In genomic region chr3:141410861-141411771, GRCh38 we compare ENCODE assay signal across 8 cellular contexts. TPM values are rescaled to one million over a fixed set of nuclear protein-coding genes. Genes with fewer than 3 reads are reported as not detected.
DNase-seq lines count a peak whose midpoint lies in the region; ATAC-seq and TF ChIP-seq lines count a peak whose summit lies in the region.

No MANE protein-coding gene starts in this region.

- H3K4me2 ChIP-seq in mammary epithelial cell (ENCODE audit: insufficient read depth, low read depth, low read length): peak overlapping the region; percentile 86

- 0 out of 2 replicates have a peak, but pooled peaks cover 2% of the 10 kb centered on the region for H3K36me3 ChIP-seq in Panc1 (ENCODE audit: control insufficient read depth, insufficient read depth, low read length)
- H3K36me3 ChIP-seq in mammary epithelial cell (ENCODE audit: insufficient read depth, low read length): peaks cover 23% of the 10 kb centered on the region
- peaks cover 0 to 6% of the 10 kb centered on the region in 2 donors for H3K36me3 ChIP-seq in thyroid gland

- H2AFZ ChIP-seq in mammary epithelial cell (ENCODE audit: low read depth, low read length): peak overlapping the region; percentile 7

- no peak for TF ChIP-seq CTCF in Panc1 (IDR thresholded peaks at IDR 0.05)
- TF ChIP-seq CTCF in mammary epithelial cell (conservative IDR thresholded peaks at IDR 0.05 in 1 of 2, IDR thresholded peaks at IDR 0.05 in 1 of 2; ENCODE audit: extremely low read depth in 1 of 2, insufficient read depth in 1 of 2, low read depth in 1 of 2, low read length in 2 of 2): no peak
- no peak for TF ChIP-seq CTCF in thyroid gland (IDR thresholded peaks at IDR 0.05)

- in situ Hi-C loops in Panc1 (cut with HindIII; ENCODE audit: low pct_unique_long_range_greater_than_20kb, low sequenced_read_pairs) (no loop called here), mammary epithelial cell (cut with MboI; ENCODE audit: low sequenced_read_pairs in 2 of 2) (no loop called here)

- peak in 1 of 2 donors; percentile 19 for TF ChIP-seq POLR2A in thyroid gland (IDR thresholded peaks at IDR 0.05)

- POLR2A ChIA-PET in Panc1 (lab: Charles Lee): no interaction called here

- 80% methylated on average over 9 of the region's 9 CpGs for WGBS in mammary epithelial cell (ENCODE audit: low coverage, missing lambda C conversion rate)
- WGBS in thyroid gland, 2 donors: 49 to 53% methylated on average over 9 of the region's 9 CpGs

- dilution Hi-C loops in mammary epithelial cell (cut with HindIII; ENCODE audit: low sequenced_read_pairs): loop anchor here (5.0 kb wide), 2 partner anchors 41 to 44 kb away; partner anchors contain the start of gene ZBTB38

- H4K20me1 ChIP-seq in mammary epithelial cell (ENCODE audit: insufficient read depth, low read length): no peaks in the 10 kb centered on the region

- intact Hi-C loops in Panc1 (cut with micrococcal nuclease; ENCODE audit: unreplicated experiment): no loop called here
- intact Hi-C loops in mammary epithelial cell (cut with micrococcal nuclease): no loop called here
- intact Hi-C loops in thyroid gland (cut with DNase I): no loop called here

- ATAC-seq in GM21367 (IDR thresholded peaks at IDR 0.05; ENCODE audit: unreplicated experiment): peak; percentile 35
- peak; percentile 71 for ATAC-seq in Panc1
- no peak for ATAC-seq in GM19452 (IDR thresholded peaks at IDR 0.05; ENCODE audit: unreplicated experiment)

- H3K4me1 ChIP-seq in Panc1 (ENCODE audit: control insufficient read depth, insufficient read depth, low read length) (peaks cover 39% of the 10 kb centered on the region), mammary epithelial cell (ENCODE audit: insufficient read depth, low read length) (peaks cover 52% of the 10 kb centered on the region), thyroid gland (peaks cover 58 to 67% of the 10 kb centered on the region in 2 donors)

- no peak for DNase-seq in Panc1 (ENCODE audit: low read depth, low spot score)
- DNase-seq in mammary epithelial cell: peak; percentile 59
- peak; percentile 69 to 86 for DNase-seq in lung microvascular endothelial cell (ENCODE audit: low read depth in 2 of 2)
- DNase-seq in thyroid gland: no peak
- no peak for DNase-seq in middle frontal gyrus (ENCODE audit: extremely low spot score, low spot score)
- DNase-seq in NK-92 treated with Interleukin-12 subunit alpha and Interleukin-12 subunit beta, amount 100 ng/mL, for 24 hours (lab: John Stamatoyannopoulos, UW): no peak

- H3K9me3 ChIP-seq in Panc1 (ENCODE audit: control insufficient read depth, insufficient read depth, low read depth, low read length): no peaks in the 10 kb centered on the region
- H3K9me3 ChIP-seq in mammary epithelial cell (replicated peaks; ENCODE audit: insufficient read depth, low read length): no peaks in the 10 kb centered on the region
- H3K9me3 ChIP-seq in thyroid gland: no peaks in the 10 kb centered on the region

- H3K27ac ChIP-seq in Panc1 (ENCODE audit: low read length) (peak overlapping the region; percentile 89), mammary epithelial cell (ENCODE audit: insufficient read depth, low read depth, low read length) (peak overlapping the region; percentile 85), thyroid gland (peak overlapping the region; percentile 86 to 98 (median 93))

- peak overlapping the region; percentile 15 for H3K9ac ChIP-seq in mammary epithelial cell (ENCODE audit: insufficient read depth, low read length)

- H3K4me3 ChIP-seq in Panc1 (ENCODE audit: low read depth in 2 of 2, low read length in 2 of 2) (peak overlapping the region in 1 of 2 experiments; percentile 24; a peak in 2 of 4 replicates), mammary epithelial cell (replicated peaks in 1 of 3; ENCODE audit: insufficient read depth in 1 of 3, low read depth in 2 of 3, low read length in 3 of 3) (no peak overlapping the region), thyroid gland (replicated peaks in 1 of 3) (no peak overlapping the region)

- H3K79me2 ChIP-seq in mammary epithelial cell (ENCODE audit: insufficient read depth, low read length): peaks cover 63% of the 10 kb centered on the region

- H3K27me3 ChIP-seq in Panc1 (ENCODE audit: control insufficient read depth, insufficient read depth, low read length) (no peaks in the 10 kb centered on the region), mammary epithelial cell (ENCODE audit: insufficient read depth, low read length) (no peaks in the 10 kb centered on the region), thyroid gland (no peaks in the 10 kb centered on the region)

- CTCF ChIA-PET in Panc1 (lab: Charles Lee): interaction anchor here (1.0 to 1.6 kb wide), 2 partner anchors 23 to 50 kb away, joined by 4 read pairs; no protein-coding TSS in a partner anchor
- CTCF ChIA-PET in mammary epithelial cell (lab: Charles Lee; ENCODE audit: low non-redundant PET): interaction anchor here (0.7 kb wide), 1 partner anchor 28 kb away, joined by 5 read pairs; no protein-coding TSS in a partner anchor

- no TSS peak for BruUV-seq in Panc1 (replicated peaks; lab: Mats Ljungman, UMichigan)
- BruUV-seq in mammary epithelial cell (replicated peaks; lab: Mats Ljungman, UMichigan): no TSS peak

RNA-seq across cellular contexts. Expression of gene ZBTB38, which starts 42.8 kb away (rescaled TPM):
- total RNA-seq in Panc1 (2021; ENCODE audit: unreplicated experiment) (46.7 TPM), mammary epithelial cell (100 to 1,000 TPM in 1 of 2 donors, 10 to 100 TPM in 1; 64.7 to 110 TPM), lung microvascular endothelial cell (66.9 and 77.6 TPM in 2 replicates), thyroid gland (100 to 1,000 TPM; 143 to 185 (median 165) TPM)
- polyA plus RNA-seq in Panc1 (2012; ENCODE audit: insufficient read length): 34.0 TPM
- polyA plus RNA-seq in mammary epithelial cell: 33.8 TPM
- 57.1 TPM for polyA minus RNA-seq in mammary epithelial cell

Comparison
In these comparisons a context has a peak if more than half of its experiments do, and no peak if none do; other contexts are left out.
1. DNase-seq: peak in mammary epithelial cell (single experiment) and lung microvascular endothelial cell (2 of 2); none in Panc1 (single experiment), thyroid gland (0 of 2), middle frontal gyrus (single experiment) and NK-92 treated with Interleukin-12 subunit alpha and Interleukin-12 subunit beta, amount 100 ng/mL, for 24 hours (single experiment).
2. Peak in every context shown above with its lines, with median percentiles within 50 percentile points of each other: H3K27ac ChIP-seq.